1 cellular context compared by ENCODE assay signal in the genomic region with DNA sequence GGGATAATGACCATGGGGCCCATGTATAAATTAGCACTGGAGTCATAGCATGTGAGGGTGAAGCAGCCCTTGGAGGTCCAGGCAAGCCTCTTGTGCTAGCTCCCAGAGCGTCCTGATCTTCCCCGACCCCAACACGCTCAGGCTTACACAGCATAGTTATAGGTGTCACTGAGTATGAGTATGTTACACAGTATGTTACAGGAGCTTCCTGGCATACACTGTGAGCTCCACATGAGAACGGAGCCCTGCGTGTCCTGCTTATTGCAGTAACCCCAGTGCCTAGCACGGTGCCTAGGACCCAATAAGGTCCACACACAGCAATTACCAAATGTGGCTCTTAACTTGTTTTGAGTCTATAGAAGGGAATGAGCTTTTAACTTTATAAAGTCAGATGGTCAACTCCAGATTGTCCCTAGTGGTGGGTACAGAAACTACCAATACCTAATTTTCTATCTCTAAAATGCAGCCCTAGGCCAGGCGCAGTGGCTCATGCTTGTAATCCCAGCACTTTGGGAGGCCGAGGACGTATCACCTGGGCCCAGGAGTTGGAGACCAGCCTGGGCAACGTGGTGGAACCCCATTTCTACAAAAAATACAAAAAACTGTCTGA.
TF ChIP-seq lines count a peak whose summit lies in the region.

No MANE protein-coding gene starts in this region.

TF ChIP-seq in K562, 482 proteins besides CTCF, POLR2A, EP300 and RAD21 (continued from another document and continues in another):
- TF ChIP-seq, protein P1, sequence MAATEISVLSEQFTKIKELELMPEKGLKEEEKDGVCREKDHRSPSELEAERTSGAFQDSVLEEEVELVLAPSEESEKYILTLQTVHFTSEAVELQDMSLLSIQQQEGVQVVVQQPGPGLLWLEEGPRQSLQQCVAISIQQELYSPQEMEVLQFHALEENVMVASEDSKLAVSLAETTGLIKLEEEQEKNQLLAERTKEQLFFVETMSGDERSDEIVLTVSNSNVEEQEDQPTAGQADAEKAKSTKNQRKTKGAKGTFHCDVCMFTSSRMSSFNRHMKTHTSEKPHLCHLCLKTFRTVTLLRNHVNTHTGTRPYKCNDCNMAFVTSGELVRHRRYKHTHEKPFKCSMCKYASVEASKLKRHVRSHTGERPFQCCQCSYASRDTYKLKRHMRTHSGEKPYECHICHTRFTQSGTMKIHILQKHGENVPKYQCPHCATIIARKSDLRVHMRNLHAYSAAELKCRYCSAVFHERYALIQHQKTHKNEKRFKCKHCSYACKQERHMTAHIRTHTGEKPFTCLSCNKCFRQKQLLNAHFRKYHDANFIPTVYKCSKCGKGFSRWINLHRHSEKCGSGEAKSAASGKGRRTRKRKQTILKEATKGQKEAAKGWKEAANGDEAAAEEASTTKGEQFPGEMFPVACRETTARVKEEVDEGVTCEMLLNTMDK (IDR thresholded peaks at IDR 0.05; ENCODE audit: borderline replicate concordance, insufficient read depth, low read depth, low read length, poor library complexity, severe bottlenecking) = no peak
- TF ChIP-seq HOXB6 (CRISPR knock-in tag; IDR thresholded peaks at IDR 0.05; ENCODE audit: borderline replicate concordance) (no peak), POLR2AphosphoS5 (IDR thresholded peaks at IDR 0.05; ENCODE audit: control insufficient read depth, insufficient read depth, low read depth, low read length) (no peak), HLTF (IDR thresholded peaks at IDR 0.05) (no peak), FOSL1 (tag; conservative IDR thresholded peaks at IDR 0.05) (no peak), LCOR (CRISPR knock-in tag; IDR thresholded peaks at IDR 0.05) (peak; percentile 48; the same call in 1 of the 2 replicates), TEAD1 (CRISPR knock-in tag; IDR thresholded peaks at IDR 0.05) (0 out of 4 replicates have a peak, but pooled peaks of 1 of the 2 experiments have one; percentile 43), TEAD2 (tag; IDR thresholded peaks at IDR 0.05) (no peak), MYNN (IDR thresholded peaks at IDR 0.05) (peak; percentile 70; the same call in 1 of the 2 replicates), MYNN (CRISPR knock-in tag; IDR thresholded peaks at IDR 0.05) (peak; percentile 56; the same call in 1 of the 2 replicates), ARID1B (IDR thresholded peaks at IDR 0.05) (peak; percentile 14; the same call in 1 of the 2 replicates), PHF20 (IDR thresholded peaks at IDR 0.05; ENCODE audit: partially characterized antibody) (no peak), FOXK1 (CRISPR knock-in tag; IDR thresholded peaks at IDR 0.05; ENCODE audit: borderline replicate concordance) (0 out of 2 replicates have a peak, but pooled peaks have one; percentile 66), TCF3 (CRISPR knock-in tag; IDR thresholded peaks at IDR 0.05) (peak; percentile 53; the same call in 1 of the 2 replicates), DMBX1 (CRISPR knock-in tag; IDR thresholded peaks at IDR 0.05; ENCODE audit: borderline replicate concordance) (peak; percentile 46; the same call in 1 of the 2 replicates), SREBF2 (CRISPR knock-in tag; IDR thresholded peaks at IDR 0.05) (no peak), PCBP2 (IDR thresholded peaks at IDR 0.05; ENCODE audit: low read depth, low read length, poor library complexity, severe bottlenecking) (no peak)
- TF ChIP-seq, protein P2, sequence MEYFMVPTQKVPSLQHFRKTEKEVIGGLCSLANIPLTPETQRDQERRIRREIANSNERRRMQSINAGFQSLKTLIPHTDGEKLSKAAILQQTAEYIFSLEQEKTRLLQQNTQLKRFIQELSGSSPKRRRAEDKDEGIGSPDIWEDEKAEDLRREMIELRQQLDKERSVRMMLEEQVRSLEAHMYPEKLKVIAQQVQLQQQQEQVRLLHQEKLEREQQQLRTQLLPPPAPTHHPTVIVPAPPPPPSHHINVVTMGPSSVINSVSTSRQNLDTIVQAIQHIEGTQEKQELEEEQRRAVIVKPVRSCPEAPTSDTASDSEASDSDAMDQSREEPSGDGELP (CRISPR knock-in tag; IDR thresholded peaks at IDR 0.05; ENCODE audit: borderline replicate concordance) = 0 out of 2 replicates have a peak, but pooled peaks have one; percentile 23
- TF ChIP-seq, protein P3, sequence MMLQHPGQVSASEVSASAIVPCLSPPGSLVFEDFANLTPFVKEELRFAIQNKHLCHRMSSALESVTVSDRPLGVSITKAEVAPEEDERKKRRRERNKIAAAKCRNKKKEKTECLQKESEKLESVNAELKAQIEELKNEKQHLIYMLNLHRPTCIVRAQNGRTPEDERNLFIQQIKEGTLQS (IDR thresholded peaks at IDR 0.05) = no peak
- TF ChIP-seq, protein P3 (CRISPR knock-in tag; conservative IDR thresholded peaks at IDR 0.05) = no peak
- TF ChIP-seq, protein P4, sequence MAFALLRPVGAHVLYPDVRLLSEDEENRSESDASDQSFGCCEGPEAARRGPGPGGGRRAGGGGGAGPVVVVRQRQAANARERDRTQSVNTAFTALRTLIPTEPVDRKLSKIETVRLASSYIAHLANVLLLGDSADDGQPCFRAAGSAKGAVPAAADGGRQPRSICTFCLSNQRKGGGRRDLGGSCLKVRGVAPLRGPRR (CRISPR knock-in tag; IDR thresholded peaks at IDR 0.05) = no peak
- TF ChIP-seq, protein P5, sequence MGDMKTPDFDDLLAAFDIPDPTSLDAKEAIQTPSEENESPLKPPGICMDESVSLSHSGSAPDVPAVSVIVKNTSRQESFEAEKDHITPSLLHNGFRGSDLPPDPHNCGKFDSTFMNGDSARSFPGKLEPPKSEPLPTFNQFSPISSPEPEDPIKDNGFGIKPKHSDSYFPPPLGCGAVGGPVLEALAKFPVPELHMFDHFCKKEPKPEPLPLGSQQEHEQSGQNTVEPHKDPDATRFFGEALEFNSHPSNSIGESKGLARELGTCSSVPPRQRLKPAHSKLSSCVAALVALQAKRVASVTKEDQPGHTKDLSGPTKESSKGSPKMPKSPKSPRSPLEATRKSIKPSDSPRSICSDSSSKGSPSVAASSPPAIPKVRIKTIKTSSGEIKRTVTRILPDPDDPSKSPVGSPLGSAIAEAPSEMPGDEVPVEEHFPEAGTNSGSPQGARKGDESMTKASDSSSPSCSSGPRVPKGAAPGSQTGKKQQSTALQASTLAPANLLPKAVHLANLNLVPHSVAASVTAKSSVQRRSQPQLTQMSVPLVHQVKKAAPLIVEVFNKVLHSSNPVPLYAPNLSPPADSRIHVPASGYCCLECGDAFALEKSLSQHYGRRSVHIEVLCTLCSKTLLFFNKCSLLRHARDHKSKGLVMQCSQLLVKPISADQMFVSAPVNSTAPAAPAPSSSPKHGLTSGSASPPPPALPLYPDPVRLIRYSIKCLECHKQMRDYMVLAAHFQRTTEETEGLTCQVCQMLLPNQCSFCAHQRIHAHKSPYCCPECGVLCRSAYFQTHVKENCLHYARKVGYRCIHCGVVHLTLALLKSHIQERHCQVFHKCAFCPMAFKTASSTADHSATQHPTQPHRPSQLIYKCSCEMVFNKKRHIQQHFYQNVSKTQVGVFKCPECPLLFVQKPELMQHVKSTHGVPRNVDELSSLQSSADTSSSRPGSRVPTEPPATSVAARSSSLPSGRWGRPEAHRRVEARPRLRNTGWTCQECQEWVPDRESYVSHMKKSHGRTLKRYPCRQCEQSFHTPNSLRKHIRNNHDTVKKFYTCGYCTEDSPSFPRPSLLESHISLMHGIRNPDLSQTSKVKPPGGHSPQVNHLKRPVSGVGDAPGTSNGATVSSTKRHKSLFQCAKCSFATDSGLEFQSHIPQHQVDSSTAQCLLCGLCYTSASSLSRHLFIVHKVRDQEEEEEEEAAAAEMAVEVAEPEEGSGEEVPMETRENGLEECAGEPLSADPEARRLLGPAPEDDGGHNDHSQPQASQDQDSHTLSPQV (IDR thresholded peaks at IDR 0.05) = 0 out of 2 replicates have a peak, but pooled peaks have one; percentile 28
- TF ChIP-seq, protein P6, sequence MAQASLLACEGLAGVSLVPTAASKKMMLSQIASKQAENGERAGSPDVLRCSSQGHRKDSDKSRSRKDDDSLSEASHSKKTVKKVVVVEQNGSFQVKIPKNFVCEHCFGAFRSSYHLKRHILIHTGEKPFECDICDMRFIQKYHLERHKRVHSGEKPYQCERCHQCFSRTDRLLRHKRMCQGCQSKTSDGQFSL (CRISPR knock-in tag; IDR thresholded peaks at IDR 0.05) = 0 out of 2 replicates have a peak, but pooled peaks have one; percentile 19
- TF ChIP-seq, protein P6 (tag; IDR thresholded peaks at IDR 0.05) = no peak
- TF ChIP-seq, protein P7, sequence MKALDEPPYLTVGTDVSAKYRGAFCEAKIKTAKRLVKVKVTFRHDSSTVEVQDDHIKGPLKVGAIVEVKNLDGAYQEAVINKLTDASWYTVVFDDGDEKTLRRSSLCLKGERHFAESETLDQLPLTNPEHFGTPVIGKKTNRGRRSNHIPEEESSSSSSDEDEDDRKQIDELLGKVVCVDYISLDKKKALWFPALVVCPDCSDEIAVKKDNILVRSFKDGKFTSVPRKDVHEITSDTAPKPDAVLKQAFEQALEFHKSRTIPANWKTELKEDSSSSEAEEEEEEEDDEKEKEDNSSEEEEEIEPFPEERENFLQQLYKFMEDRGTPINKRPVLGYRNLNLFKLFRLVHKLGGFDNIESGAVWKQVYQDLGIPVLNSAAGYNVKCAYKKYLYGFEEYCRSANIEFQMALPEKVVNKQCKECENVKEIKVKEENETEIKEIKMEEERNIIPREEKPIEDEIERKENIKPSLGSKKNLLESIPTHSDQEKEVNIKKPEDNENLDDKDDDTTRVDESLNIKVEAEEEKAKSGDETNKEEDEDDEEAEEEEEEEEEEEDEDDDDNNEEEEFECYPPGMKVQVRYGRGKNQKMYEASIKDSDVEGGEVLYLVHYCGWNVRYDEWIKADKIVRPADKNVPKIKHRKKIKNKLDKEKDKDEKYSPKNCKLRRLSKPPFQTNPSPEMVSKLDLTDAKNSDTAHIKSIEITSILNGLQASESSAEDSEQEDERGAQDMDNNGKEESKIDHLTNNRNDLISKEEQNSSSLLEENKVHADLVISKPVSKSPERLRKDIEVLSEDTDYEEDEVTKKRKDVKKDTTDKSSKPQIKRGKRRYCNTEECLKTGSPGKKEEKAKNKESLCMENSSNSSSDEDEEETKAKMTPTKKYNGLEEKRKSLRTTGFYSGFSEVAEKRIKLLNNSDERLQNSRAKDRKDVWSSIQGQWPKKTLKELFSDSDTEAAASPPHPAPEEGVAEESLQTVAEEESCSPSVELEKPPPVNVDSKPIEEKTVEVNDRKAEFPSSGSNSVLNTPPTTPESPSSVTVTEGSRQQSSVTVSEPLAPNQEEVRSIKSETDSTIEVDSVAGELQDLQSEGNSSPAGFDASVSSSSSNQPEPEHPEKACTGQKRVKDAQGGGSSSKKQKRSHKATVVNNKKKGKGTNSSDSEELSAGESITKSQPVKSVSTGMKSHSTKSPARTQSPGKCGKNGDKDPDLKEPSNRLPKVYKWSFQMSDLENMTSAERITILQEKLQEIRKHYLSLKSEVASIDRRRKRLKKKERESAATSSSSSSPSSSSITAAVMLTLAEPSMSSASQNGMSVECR (CRISPR knock-in tag; IDR thresholded peaks at IDR 0.05) = 0 out of 2 replicates have a peak, but pooled peaks have one; percentile 39
- TF ChIP-seq, protein P8, sequence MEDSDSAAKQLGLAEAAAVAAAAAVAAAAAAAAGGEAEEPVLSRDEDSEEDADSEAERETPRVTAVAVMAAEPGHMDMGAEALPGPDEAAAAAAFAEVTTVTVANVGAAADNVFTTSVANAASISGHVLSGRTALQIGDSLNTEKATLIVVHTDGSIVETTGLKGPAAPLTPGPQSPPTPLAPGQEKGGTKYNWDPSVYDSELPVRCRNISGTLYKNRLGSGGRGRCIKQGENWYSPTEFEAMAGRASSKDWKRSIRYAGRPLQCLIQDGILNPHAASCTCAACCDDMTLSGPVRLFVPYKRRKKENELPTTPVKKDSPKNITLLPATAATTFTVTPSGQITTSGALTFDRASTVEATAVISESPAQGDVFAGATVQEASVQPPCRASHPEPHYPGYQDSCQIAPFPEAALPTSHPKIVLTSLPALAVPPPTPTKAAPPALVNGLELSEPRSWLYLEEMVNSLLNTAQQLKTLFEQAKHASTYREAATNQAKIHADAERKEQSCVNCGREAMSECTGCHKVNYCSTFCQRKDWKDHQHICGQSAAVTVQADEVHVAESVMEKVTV (CRISPR knock-in tag; IDR thresholded peaks at IDR 0.05) = 0 out of 2 replicates have a peak, but pooled peaks have one; percentile 26
- TF ChIP-seq, protein P9, sequence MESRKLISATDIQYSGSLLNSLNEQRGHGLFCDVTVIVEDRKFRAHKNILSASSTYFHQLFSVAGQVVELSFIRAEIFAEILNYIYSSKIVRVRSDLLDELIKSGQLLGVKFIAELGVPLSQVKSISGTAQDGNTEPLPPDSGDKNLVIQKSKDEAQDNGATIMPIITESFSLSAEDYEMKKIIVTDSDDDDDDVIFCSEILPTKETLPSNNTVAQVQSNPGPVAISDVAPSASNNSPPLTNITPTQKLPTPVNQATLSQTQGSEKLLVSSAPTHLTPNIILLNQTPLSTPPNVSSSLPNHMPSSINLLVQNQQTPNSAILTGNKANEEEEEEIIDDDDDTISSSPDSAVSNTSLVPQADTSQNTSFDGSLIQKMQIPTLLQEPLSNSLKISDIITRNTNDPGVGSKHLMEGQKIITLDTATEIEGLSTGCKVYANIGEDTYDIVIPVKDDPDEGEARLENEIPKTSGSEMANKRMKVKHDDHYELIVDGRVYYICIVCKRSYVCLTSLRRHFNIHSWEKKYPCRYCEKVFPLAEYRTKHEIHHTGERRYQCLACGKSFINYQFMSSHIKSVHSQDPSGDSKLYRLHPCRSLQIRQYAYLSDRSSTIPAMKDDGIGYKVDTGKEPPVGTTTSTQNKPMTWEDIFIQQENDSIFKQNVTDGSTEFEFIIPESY (CRISPR knock-in tag; IDR thresholded peaks at IDR 0.05) = peak; percentile 17; the same call in 1 of the 2 replicates
- TF ChIP-seq, protein P10, sequence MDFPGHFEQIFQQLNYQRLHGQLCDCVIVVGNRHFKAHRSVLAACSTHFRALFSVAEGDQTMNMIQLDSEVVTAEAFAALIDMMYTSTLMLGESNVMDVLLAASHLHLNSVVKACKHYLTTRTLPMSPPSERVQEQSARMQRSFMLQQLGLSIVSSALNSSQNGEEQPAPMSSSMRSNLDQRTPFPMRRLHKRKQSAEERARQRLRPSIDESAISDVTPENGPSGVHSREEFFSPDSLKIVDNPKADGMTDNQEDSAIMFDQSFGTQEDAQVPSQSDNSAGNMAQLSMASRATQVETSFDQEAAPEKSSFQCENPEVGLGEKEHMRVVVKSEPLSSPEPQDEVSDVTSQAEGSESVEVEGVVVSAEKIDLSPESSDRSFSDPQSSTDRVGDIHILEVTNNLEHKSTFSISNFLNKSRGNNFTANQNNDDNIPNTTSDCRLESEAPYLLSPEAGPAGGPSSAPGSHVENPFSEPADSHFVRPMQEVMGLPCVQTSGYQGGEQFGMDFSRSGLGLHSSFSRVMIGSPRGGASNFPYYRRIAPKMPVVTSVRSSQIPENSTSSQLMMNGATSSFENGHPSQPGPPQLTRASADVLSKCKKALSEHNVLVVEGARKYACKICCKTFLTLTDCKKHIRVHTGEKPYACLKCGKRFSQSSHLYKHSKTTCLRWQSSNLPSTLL (IDR thresholded peaks at IDR 0.05) = no peak
